1 cellular context compared by ENCODE assay signal in genomic region chr6:153215242-153215641, GRCh38.
TF ChIP-seq lines count a peak whose summit lies in the region.

No MANE protein-coding gene starts in this region.

TF ChIP-seq in IMR-90, 13 proteins besides CTCF, POLR2A, EP300 and RAD21 (continued from another document):
- TF ChIP-seq NFE2L2 (IDR thresholded peaks at IDR 0.05; ENCODE audit: low read depth, low read length) (no peak), FOS (IDR thresholded peaks at IDR 0.05; ENCODE audit: low read depth, low read length) (no peak), RCOR1 (IDR thresholded peaks at IDR 0.05; ENCODE audit: insufficient replicate concordance, low read length) (no peak)
